In the genomic region with DNA sequence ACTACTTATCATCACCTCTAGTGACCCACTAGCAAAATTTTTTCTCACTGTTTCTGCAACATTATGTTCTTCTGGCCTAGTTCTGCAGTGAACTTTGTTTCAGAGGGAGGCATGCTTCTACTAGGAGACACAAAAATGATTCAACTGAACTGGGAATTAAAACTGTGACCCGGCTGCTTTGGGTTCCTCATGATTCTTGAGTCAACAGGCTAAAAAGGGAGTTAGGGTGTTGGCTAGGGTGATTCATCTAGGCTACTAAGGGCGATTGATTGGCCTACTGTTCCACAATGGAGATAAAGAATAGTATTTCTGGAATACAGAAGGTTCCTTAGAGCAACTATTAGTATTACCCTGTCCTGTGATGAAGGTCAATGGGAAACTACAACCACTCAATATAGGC, we compare ENCODE assay signal across 17 cellular contexts.
"Had no signal": no experiment of that assay in that cellular context is flagged by ENCODE, and none has a peak within 500 bp of the region (broad histone marks: within the 10 kb centered on the region; RNA-seq: fewer than 3 reads in every experiment).

No MANE protein-coding gene starts in this region.

- H3K27me3 ChIP-seq: adrenal gland, heart right ventricle, upper lobe of left lung had no signal

- H3K9me3 ChIP-seq: adrenal gland, heart right ventricle, mucosa of descending colon, psoas muscle, upper lobe of left lung had no signal

- H3K4me1 ChIP-seq: adrenal gland, heart right ventricle, psoas muscle, upper lobe of left lung had no signal

- DNase-seq: activated CD4-positive, alpha-beta T cell treated with anti-CD3 and anti-CD28 coated beads, Interleukin-2, amount 10 ng/mL, durations not matched to agents 7 days and 5 days; activated CD8-positive, alpha-beta memory T cell treated with anti-CD3 and anti-CD28 coated beads, Interleukin-2, amount 50 U/mL, for 4 hours; activated effector memory CD4-positive, alpha-beta T cell treated with anti-CD3 and anti-CD28 coated beads, Interleukin-2, amount 50 U/mL, for 16 hours; activated T-cell treated with anti-CD3 and anti-CD28 coated beads, Interleukin-2, amount 50 U/mL, for 48 hours; adrenal gland; effector memory CD8-positive, alpha-beta T cell; heart right ventricle; left ventricle myocardium superior; mucosa of descending colon; naive thymus-derived CD8-positive, alpha-beta T cell; psoas muscle; right cardiac atrium; stimulated activated CD4-positive, alpha-beta T cell treated with anti-CD3 and anti-CD28 coated beads, Interleukin-2, amount 100 ng/mL, for 48 hours; T-helper 1 cell; T-helper 9 cell; upper lobe of left lung had no signal

- H3K36me3 ChIP-seq: adrenal gland, heart right ventricle, upper lobe of left lung had no signal

- H3K4me3 ChIP-seq: adrenal gland, heart right ventricle, mucosa of descending colon, psoas muscle, skin epidermis, upper lobe of left lung had no signal

- H3K27ac ChIP-seq: adrenal gland, heart right ventricle, psoas muscle, skin epidermis, upper lobe of left lung had no signal
